12 cellular contexts compared by ENCODE assay signal in genomic region chr17:859461-860195, GRCh38.
DNase-seq lines count a peak whose midpoint lies in the region; ATAC-seq and TF ChIP-seq lines count a peak whose summit lies in the region.
"Had no signal": no experiment of that assay in that cellular context is flagged by ENCODE, and none has a peak within 500 bp of the region (broad histone marks: within the 10 kb centered on the region; RNA-seq: fewer than 3 reads in every experiment).

No MANE protein-coding gene starts in this region.

- TF ChIP-seq CTCF in astrocyte of the spinal cord (IDR thresholded peaks at IDR 0.05; ENCODE audit: low read depth, low read length) = no peak

- peak overlapping the region; percentile 88 for H3K27ac ChIP-seq in right cardiac atrium (ENCODE audit: low read length)

- H3K4me3 ChIP-seq in astrocyte of the spinal cord (ENCODE audit: low read depth, low read length) (no peak overlapping the region), right cardiac atrium (ENCODE audit: low read length) (no peak overlapping the region)

- no peaks in the 10 kb centered on the region for H3K27me3 ChIP-seq in right cardiac atrium (ENCODE audit: control insufficient read depth, insufficient read depth)

- DNase-seq in D341Med (ENCODE audit: low spot score) = peak; percentile 54
- DNase-seq in astrocyte of the spinal cord (ENCODE audit: low read depth, low spot score) = peak; percentile 48
- DNase-seq in right cardiac atrium = peak in 2 of 3 donors; percentile 55 to 67
- DNase-seq in retina = peak; percentile 66
- DNase-seq in iPS-NIHi11 (ENCODE audit: low spot score) = no peak
- no peak for DNase-seq in HPDE6-E6E7 (ENCODE audit: extremely low spot score)
- no peak for DNase-seq in stimulated activated CD4-positive, alpha-beta T cell treated with anti-CD3 and anti-CD28 coated beads, Interleukin-1b, Interleukin-23, amount 100 ng/mL, for 48 hours
- DNase-seq: central memory CD4-positive, alpha-beta T cell; NCI-H2107; SK-N-SH; stimulated activated CD4-positive, alpha-beta T cell treated with anti-CD3 and anti-CD28 coated beads, Interleukin-2, amount 100 ng/mL, for 48 hours had no signal

- WGBS in right cardiac atrium = 42% methylated on average over 14 of the region's 14 CpGs

- ATAC-seq in right cardiac atrium (peak; percentile 42 to 72), GM18517 (IDR thresholded peaks at IDR 0.05; ENCODE audit: unreplicated experiment) (no peak)

- peaks cover 3% of the 10 kb centered on the region for H3K4me1 ChIP-seq in right cardiac atrium (ENCODE audit: control insufficient read depth, insufficient read depth, low read length)

- in situ Hi-C loops in astrocyte of the spinal cord (cut with HindIII; ENCODE audit: low sequenced_read_pairs) = no loop called here

- intact Hi-C loops in right cardiac atrium (cut with DNase I) = no loop called here

- no peaks in the 10 kb centered on the region for H3K9me3 ChIP-seq in right cardiac atrium (ENCODE audit: control insufficient read depth, low read length)
- H3K9me3 ChIP-seq: SK-N-SH had no signal

Comparison
In these comparisons a context has a peak if more than half of its experiments do, and no peak if none do; other contexts are left out.
1. DNase-seq: peak in D341Med (single experiment), astrocyte of the spinal cord (single experiment), right cardiac atrium (2 of 3) and retina (single experiment); none in iPS-NIHi11 (single experiment), HPDE6-E6E7 (single experiment) and stimulated activated CD4-positive, alpha-beta T cell treated with anti-CD3 and anti-CD28 coated beads, Interleukin-1b, Interleukin-23, amount 100 ng/mL, for 48 hours (single experiment).